18 cellular contexts compared by ENCODE assay signal in the genomic region with DNA sequence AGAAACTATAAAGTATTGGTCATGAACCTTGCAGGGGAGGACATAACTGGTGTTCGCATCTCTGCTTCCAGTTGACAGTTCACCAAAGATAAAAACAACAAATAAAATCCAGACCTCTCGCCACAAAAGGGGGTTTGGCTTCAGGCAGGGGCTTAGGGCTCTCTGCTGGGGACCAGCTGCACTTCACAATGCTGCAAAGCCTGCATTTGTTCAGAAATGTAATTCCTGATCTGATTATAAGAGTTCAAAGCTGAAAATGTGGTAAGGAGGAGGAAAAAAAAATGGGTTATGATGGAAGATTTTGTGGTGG.
"Had no signal": no experiment of that assay in that cellular context is flagged by ENCODE, and none has a peak within 500 bp of the region (broad histone marks: within the 10 kb centered on the region; RNA-seq: fewer than 3 reads in every experiment).

No MANE protein-coding gene starts in this region.

- H3K9me3 Mint-ChIP-seq: activated B cell treated with CpG ODN at 0.5 μM for 24 hours; activated CD4-positive, alpha-beta memory T cell treated with anti-CD3 and anti-CD28 coated beads for 36 hours; activated CD4-positive, alpha-beta T cell treated with anti-CD3 and anti-CD28 coated beads, Interleukin-2, amount 10 ng/mL, durations not matched to agents 24 days and 14 days; activated naive CD4-positive, alpha-beta T cell treated with anti-CD3 and anti-CD28 coated beads, Interleukin-2, amount 10 ng/mL, durations not matched to agents 7 days and 5 days; activated naive CD8-positive, alpha-beta T cell treated with anti-CD3 and anti-CD28 coated beads for 36 hours; activated T-cell treated with anti-CD3 and anti-CD28 coated beads, Interleukin-2, amount 50 U/mL, for 72 hours; activated T-helper 2 cell treated with anti-CD3 and anti-CD28 coated beads, Interferon-gamma antibody, Interleukin-2, Interleukin-4, amounts not matched to agents 10 μg/mL and 5 μg/mL and 100 μg/mL, durations not matched to agents 14 hours and 24 hours and 36 hours had no signal

- H3K27me3 ChIP-seq: adrenal gland had no signal

- DNase-seq: activated B cell treated with CpG ODN at 0.5 μM for 24 hours; activated CD4-positive, alpha-beta memory T cell treated with anti-CD3 and anti-CD28 coated beads for 36 hours; activated CD4-positive, alpha-beta T cell treated with anti-CD3 and anti-CD28 coated beads for 1 hour; activated CD4-positive, alpha-beta T cell treated with anti-CD3 and anti-CD28 coated beads, Interleukin-2, amount 10 ng/mL, durations not matched to agents 24 days and 14 days; activated CD8-positive, alpha-beta memory T cell treated with anti-CD3 and anti-CD28 coated beads for 24 hours; activated gamma-delta T cell treated with Interleukin-2 at 50 U/mL for 16 hours; activated naive CD4-positive, alpha-beta T cell treated with anti-CD3 and anti-CD28 coated beads, Interleukin-2, amount 10 ng/mL, durations not matched to agents 7 days and 5 days; activated naive CD8-positive, alpha-beta T cell treated with anti-CD3 and anti-CD28 coated beads for 36 hours; activated T-cell treated with anti-CD3 and anti-CD28 coated beads, Interleukin-2, amount 50 U/mL, for 72 hours; adrenal gland; central memory CD4-positive, alpha-beta T cell; NCI-H1105; NCI-H1436; NCI-H2029 treated with DMSO at 0.1 percent for 48 hours; NCI-H510A treated with DMSO at 0.1 percent for 48 hours; SHP77 treated with DMSO at 0.1 percent for 48 hours had no signal

- H3K4me1 ChIP-seq: adrenal gland had no signal

- H3K27ac ChIP-seq: adrenal gland had no signal

- H3K9me3 ChIP-seq: adrenal gland had no signal

- H3K4me3 Mint-ChIP-seq: activated B cell treated with CpG ODN at 0.5 μM for 24 hours; activated CD4-positive, alpha-beta memory T cell treated with anti-CD3 and anti-CD28 coated beads for 36 hours; activated CD4-positive, alpha-beta T cell treated with anti-CD3 and anti-CD28 coated beads, Interleukin-2, amount 10 ng/mL, durations not matched to agents 24 days and 14 days; activated naive CD4-positive, alpha-beta T cell treated with anti-CD3 and anti-CD28 coated beads, Interleukin-2, amount 10 ng/mL, durations not matched to agents 7 days and 5 days; activated naive CD8-positive, alpha-beta T cell treated with anti-CD3 and anti-CD28 coated beads for 36 hours; activated T-cell treated with anti-CD3 and anti-CD28 coated beads, Interleukin-2, amount 50 U/mL, for 72 hours had no signal

- H3K4me3 ChIP-seq: adrenal gland had no signal

- H3K36me3 Mint-ChIP-seq: activated CD4-positive, alpha-beta memory T cell treated with anti-CD3 and anti-CD28 coated beads for 36 hours; activated naive CD4-positive, alpha-beta T cell treated with anti-CD3 and anti-CD28 coated beads, Interleukin-2, amount 10 ng/mL, durations not matched to agents 7 days and 5 days; activated naive CD8-positive, alpha-beta T cell treated with anti-CD3 and anti-CD28 coated beads for 36 hours had no signal

- ATAC-seq: PC-3 had no signal

- H3K36me3 ChIP-seq: adrenal gland had no signal

- H3K27ac Mint-ChIP-seq: activated B cell treated with CpG ODN at 0.5 μM for 24 hours; activated CD4-positive, alpha-beta memory T cell treated with anti-CD3 and anti-CD28 coated beads for 36 hours; activated CD4-positive, alpha-beta T cell treated with anti-CD3 and anti-CD28 coated beads, Interleukin-2, amount 10 ng/mL, durations not matched to agents 24 days and 14 days; activated naive CD4-positive, alpha-beta T cell treated with anti-CD3 and anti-CD28 coated beads, Interleukin-2, amount 10 ng/mL, durations not matched to agents 7 days and 5 days; activated naive CD8-positive, alpha-beta T cell treated with anti-CD3 and anti-CD28 coated beads for 36 hours; activated T-cell treated with anti-CD3 and anti-CD28 coated beads, Interleukin-2, amount 50 U/mL, for 72 hours; activated T-helper 2 cell treated with anti-CD3 and anti-CD28 coated beads, Interferon-gamma antibody, Interleukin-2, Interleukin-4, amounts not matched to agents 10 μg/mL and 5 μg/mL and 100 μg/mL, durations not matched to agents 14 hours and 24 hours and 36 hours had no signal

- H3K4me1 Mint-ChIP-seq: activated naive CD4-positive, alpha-beta T cell treated with anti-CD3 and anti-CD28 coated beads, Interleukin-2, amount 10 ng/mL, durations not matched to agents 7 days and 5 days had no signal
